ENCODE assay signal across 15 cellular contexts in genomic region chr6:47967843-47968242, GRCh38.
DNase-seq lines count a peak whose midpoint lies in the region; ATAC-seq and TF ChIP-seq lines count a peak whose summit lies in the region.
"Had no signal": no experiment of that assay in that cellular context is flagged by ENCODE, and none has a peak within 500 bp of the region (broad histone marks: within the 10 kb centered on the region; RNA-seq: fewer than 3 reads in every experiment).

No MANE protein-coding gene starts in this region.

- ATAC-seq in GM19463 (IDR thresholded peaks at IDR 0.05; ENCODE audit: unreplicated experiment) (peak; percentile 73), HG03159 (IDR thresholded peaks at IDR 0.05; ENCODE audit: unreplicated experiment) (peak; percentile 46), HG03135 (IDR thresholded peaks at IDR 0.05; ENCODE audit: unreplicated experiment) (no peak)
- peak; percentile 38 for ATAC-seq in activated T-helper 17 cell treated with anti-CD3 and anti-CD28 coated beads, Interleukin-2, amount 50 U/mL, for 72 hours (replicated peaks)

- DNase-seq in GM04503 (ENCODE audit: low read depth), result peak; percentile 1
- no peak for DNase-seq in OCI-M1 (lab: John Stamatoyannopoulos, UW)
- no peak for DNase-seq in transverse colon
- no peak for DNase-seq in GM19240 (ENCODE audit: insufficient read length, low spot score)
- DNase-seq: activated CD4-positive, alpha-beta T cell treated with anti-CD3 and anti-CD28 coated beads, Interleukin-2, amount 10 ng/mL, durations not matched to agents 7 days and 5 days; activated T-cell treated with anti-CD3 and anti-CD28 coated beads, Interleukin-2, amount 50 U/mL, for 24 hours; CD4-positive, CD25-positive, alpha-beta regulatory T cell; glutamatergic neuron; NCI-H1092 treated with DMSO at 0.1 percent for 48 hours had no signal

- H3K9me3 ChIP-seq in transverse colon, result no peaks in the 10 kb centered on the region

- WGBS in transverse colon (ENCODE audit: low coverage in 1 of 2), 2 donors, result 54 to 70% methylated on average over 2 of the region's 2 CpGs

- H3K4me1 ChIP-seq in transverse colon, result no peaks in the 10 kb centered on the region

- no peak overlapping the region for H3K4me3 ChIP-seq in transverse colon

- TF ChIP-seq EP300 in transverse colon (IDR thresholded peaks at IDR 0.05; ENCODE audit: low read depth), result no peak

- H3K36me3 Mint-ChIP-seq in activated T-helper 17 cell treated with anti-CD3 and anti-CD28 coated beads, Interleukin-2, amount 50 U/mL, for 72 hours (ENCODE audit: low read depth), result no peaks in the 10 kb centered on the region
- H3K36me3 Mint-ChIP-seq: CD4-positive, CD25-positive, alpha-beta regulatory T cell; IgD-negative memory B cell had no signal

- H3K9me3 Mint-ChIP-seq in activated T-helper 17 cell treated with anti-CD3 and anti-CD28 coated beads, Interleukin-2, amount 50 U/mL, for 72 hours, result no peaks in the 10 kb centered on the region
- H3K9me3 Mint-ChIP-seq: nephron had no signal

- no peaks in the 10 kb centered on the region for H3K27me3 Mint-ChIP-seq in activated T-helper 17 cell treated with anti-CD3 and anti-CD28 coated beads, Interleukin-2, amount 50 U/mL, for 72 hours
- H3K27me3 Mint-ChIP-seq: activated CD4-positive, alpha-beta T cell treated with anti-CD3 and anti-CD28 coated beads, Interleukin-2, amount 10 ng/mL, durations not matched to agents 7 days and 5 days; activated T-cell treated with anti-CD3 and anti-CD28 coated beads, Interleukin-2, amount 50 U/mL, for 24 hours; CD4-positive, CD25-positive, alpha-beta regulatory T cell; IgD-negative memory B cell had no signal

- no peak overlapping the region for H3K27ac ChIP-seq in transverse colon

- TF ChIP-seq CTCF in transverse colon (IDR thresholded peaks at IDR 0.05), result no peak

- TF ChIP-seq POLR2A in transverse colon (IDR thresholded peaks at IDR 0.05), result no peak

- no peak overlapping the region for H3K4me3 Mint-ChIP-seq in activated T-helper 17 cell treated with anti-CD3 and anti-CD28 coated beads, Interleukin-2, amount 50 U/mL, for 72 hours
- H3K4me3 Mint-ChIP-seq: activated CD4-positive, alpha-beta T cell treated with anti-CD3 and anti-CD28 coated beads, Interleukin-2, amount 10 ng/mL, durations not matched to agents 7 days and 5 days; activated T-cell treated with anti-CD3 and anti-CD28 coated beads, Interleukin-2, amount 50 U/mL, for 24 hours; CD4-positive, CD25-positive, alpha-beta regulatory T cell; IgD-negative memory B cell; nephron had no signal

- H3K36me3 ChIP-seq in transverse colon, result no peaks in the 10 kb centered on the region

- intact Hi-C loops in transverse colon (cut with DNase I; ENCODE audit: low total_unique reads), result no loop called here

- no peak overlapping the region for H3K27ac Mint-ChIP-seq in activated T-helper 17 cell treated with anti-CD3 and anti-CD28 coated beads, Interleukin-2, amount 50 U/mL, for 72 hours
- H3K27ac Mint-ChIP-seq: activated CD4-positive, alpha-beta T cell treated with anti-CD3 and anti-CD28 coated beads, Interleukin-2, amount 10 ng/mL, durations not matched to agents 7 days and 5 days; activated T-cell treated with anti-CD3 and anti-CD28 coated beads, Interleukin-2, amount 50 U/mL, for 24 hours; CD4-positive, CD25-positive, alpha-beta regulatory T cell; IgD-negative memory B cell; nephron had no signal

- in situ Hi-C loops in transverse colon (cut with MboI; ENCODE audit: low pct_ligation_motif_present in 1 of 4, low pct_unique_long_range_greater_than_20kb in 1 of 4, low sequenced_read_pairs in 3 of 4), result no loop called here

- no peaks in the 10 kb centered on the region for H3K4me1 Mint-ChIP-seq in activated T-helper 17 cell treated with anti-CD3 and anti-CD28 coated beads, Interleukin-2, amount 50 U/mL, for 72 hours
- H3K4me1 Mint-ChIP-seq: activated CD4-positive, alpha-beta T cell treated with anti-CD3 and anti-CD28 coated beads, Interleukin-2, amount 10 ng/mL, durations not matched to agents 7 days and 5 days; CD4-positive, CD25-positive, alpha-beta regulatory T cell; IgD-negative memory B cell; nephron had no signal

- no peaks in the 10 kb centered on the region for H3K27me3 ChIP-seq in transverse colon
